Comparison of ENCODE assay signal across 8 cellular contexts in genomic region chr6:151690768-151691562, GRCh38.
DNase-seq lines count a peak whose midpoint lies in the region; ATAC-seq lines count a peak whose summit lies in the region.

No MANE protein-coding gene starts in this region.

- no peaks in the 10 kb centered on the region for H3K36me3 Mint-ChIP-seq in T-helper 2 cell treated with Interferon-gamma antibody and Interleukin-4, amounts not matched to agents 5 μg/mL and 100 μg/mL, for 36 hours (ENCODE audit: low read depth)

- DNase-seq in activated T-cell treated with anti-CD3 and anti-CD28 coated beads for 24 hours (ENCODE audit: low read depth) = peak; percentile 6
- DNase-seq in activated T-cell treated with anti-CD3 and anti-CD28 coated beads for 4 hours = no peak
- peak; percentile 56 for DNase-seq in T-helper 2 cell treated with Interferon-gamma antibody and Interleukin-4, amounts not matched to agents 5 μg/mL and 100 μg/mL, for 36 hours (ENCODE audit: low spot score)
- no peak for DNase-seq in left cardiac atrium
- peak; percentile 23 for DNase-seq in stimulated activated naive CD4-positive, alpha-beta T cell treated with Interleukin-2 at 50 U/mL for 16 hours (lab: John Stamatoyannopoulos, UW)
- no peak for DNase-seq in cerebellar nuclear complex (lab: John Stamatoyannopoulos, UW)
- DNase-seq in NCI-H226 = no peak

- peaks cover 17% of the 10 kb centered on the region for H3K4me1 Mint-ChIP-seq in T-helper 2 cell treated with Interferon-gamma antibody and Interleukin-4, amounts not matched to agents 5 μg/mL and 100 μg/mL, for 36 hours (ENCODE audit: low read depth)

- peaks cover 10% of the 10 kb centered on the region for H3K27me3 Mint-ChIP-seq in T-helper 2 cell treated with Interferon-gamma antibody and Interleukin-4, amounts not matched to agents 5 μg/mL and 100 μg/mL, for 36 hours (ENCODE audit: low read depth)

- H3K27ac Mint-ChIP-seq in T-helper 2 cell treated with Interferon-gamma antibody and Interleukin-4, amounts not matched to agents 5 μg/mL and 100 μg/mL, for 36 hours = peak overlapping the region; percentile 21

- H3K4me3 Mint-ChIP-seq in T-helper 2 cell treated with Interferon-gamma antibody and Interleukin-4, amounts not matched to agents 5 μg/mL and 100 μg/mL, for 36 hours = peak overlapping the region; percentile 75

- H3K9me3 Mint-ChIP-seq in T-helper 2 cell treated with Interferon-gamma antibody and Interleukin-4, amounts not matched to agents 5 μg/mL and 100 μg/mL, for 36 hours = no peaks in the 10 kb centered on the region

- intact Hi-C loops in left cardiac atrium (cut with DNase I) = no loop called here

- ATAC-seq in HG02943 (IDR thresholded peaks at IDR 0.05; ENCODE audit: low read depth, unreplicated experiment) (peak; percentile 97), left cardiac atrium (peak; percentile 61 to 83)

Comparison
In these comparisons a context has a peak if more than half of its experiments do, and no peak if none do; other contexts are left out.
1. DNase-seq: peak in activated T-cell treated with anti-CD3 and anti-CD28 coated beads for 24 hours (single experiment), T-helper 2 cell treated with Interferon-gamma antibody and Interleukin-4, amounts not matched to agents 5 μg/mL and 100 μg/mL, for 36 hours (single experiment) and stimulated activated naive CD4-positive, alpha-beta T cell treated with Interleukin-2 at 50 U/mL for 16 hours (single experiment); none in activated T-cell treated with anti-CD3 and anti-CD28 coated beads for 4 hours (single experiment), left cardiac atrium (single experiment), cerebellar nuclear complex (0 of 2) and NCI-H226 (single experiment).